10 cellular contexts compared by ENCODE assay signal in genomic region chr7:97064020-97064419, GRCh38. TPM values are rescaled to one million over a fixed set of nuclear protein-coding genes. Genes with fewer than 3 reads are reported as not detected.
"Had no signal": no experiment of that assay in that cellular context is flagged by ENCODE, and none has a peak within 500 bp of the region (broad histone marks: within the 10 kb centered on the region; RNA-seq: fewer than 3 reads in every experiment).

No MANE protein-coding gene starts in this region.

- H3K4me2 ChIP-seq: GM23338 had no signal

- H3K4me3 ChIP-seq: GM23248, GM23338, HAP-1 had no signal

- H2AFZ ChIP-seq: GM23248 had no signal

- ATAC-seq: GM23338, HCT116 had no signal

- H3K36me3 ChIP-seq: HAP-1 had no signal

- H3K27ac ChIP-seq: GM23248 had no signal

- H3K9me3 ChIP-seq: HAP-1 had no signal

- DNase-seq: GM23248, GOT3, H7, H9, HCEC 1CT, HFFc6 had no signal

- H3K4me1 ChIP-seq: HAP-1 had no signal

- H3K9ac ChIP-seq: GM23248 had no signal

RNA-seq across cellular contexts. Expression of gene DLX5, which starts 39.4 kb away (rescaled TPM):
- total RNA-seq: GM23248, GM23338, H1, H7, HFFc6 had no signal

RNA-seq across cellular contexts. Expression of gene DLX6, which starts 58.7 kb away (rescaled TPM):
- total RNA-seq: GM23248, GM23338, H1, H7, HFFc6 had no signal
